Comparison of ENCODE assay signal across 8 cellular contexts in genomic region chr2:60641866-60642788, GRCh38.
A peak's percentile ranks its signal among the peaks of the same experiment; 100 is the strongest.
DNase-seq lines count a peak whose midpoint lies in the region; ATAC-seq and TF ChIP-seq lines count a peak whose summit lies in the region.

No MANE protein-coding gene starts in this region.

- H3K27me3 ChIP-seq in BE2C (no peaks in the 10 kb centered on the region), SJSA1 (replicated peaks) (peaks cover 5% of the 10 kb centered on the region; the same call in 1 of the 2 replicates)

- DNase-seq in BE2C (peak; percentile 40), GM13976 (ENCODE audit: low spot score) (peak; percentile 38), HuH-7 (ENCODE audit: low spot score) (peak; percentile 13), SJSA1 (ENCODE audit: low read depth in 1 of 2, low spot score in 2 of 2) (peak; percentile 20 to 50), dermis microvascular lymphatic vessel endothelial cell (ENCODE audit: low read depth in 2 of 2) (peak; percentile 36 to 66), midbrain (lab: John Stamatoyannopoulos, UW) (peak; percentile 7), OCI-M2 (lab: John Stamatoyannopoulos, UW; ENCODE audit: unreplicated experiment) (no peak)

- in situ Hi-C loops in GM13976 (cut with MboI; ENCODE audit: low sequenced_read_pairs, unreplicated experiment) = no loop called here

- H3K9me3 ChIP-seq in BE2C = no peaks in the 10 kb centered on the region
- no peaks in the 10 kb centered on the region for H3K9me3 ChIP-seq in SJSA1 (replicated peaks)

- no peak overlapping the region for H3K4me3 ChIP-seq in BE2C (ENCODE audit: low read depth, low read length)
- H3K4me3 ChIP-seq in SJSA1 = no peak overlapping the region

- ATAC-seq in GM19023 (IDR thresholded peaks at IDR 0.05; ENCODE audit: unreplicated experiment) = no peak

- TF ChIP-seq CTCF in BE2C (IDR thresholded peaks at IDR 0.05; ENCODE audit: low read depth, low read length) = peak; percentile 64
- TF ChIP-seq CTCF in GM13976 (IDR thresholded peaks at IDR 0.05; ENCODE audit: borderline replicate concordance, control extremely low read depth, extremely low read depth, insufficient read depth, missing control alignments) = peak; percentile 71

- H3K36me3 ChIP-seq in BE2C = no peaks in the 10 kb centered on the region
- no peaks in the 10 kb centered on the region for H3K36me3 ChIP-seq in SJSA1

- no peak overlapping the region for H3K27ac ChIP-seq in SJSA1

- H3K4me1 ChIP-seq in BE2C (no peaks in the 10 kb centered on the region), SJSA1 (replicated peaks) (no peaks in the 10 kb centered on the region)
